Comparison of ENCODE assay signal across 20 cellular contexts in the genomic region with DNA sequence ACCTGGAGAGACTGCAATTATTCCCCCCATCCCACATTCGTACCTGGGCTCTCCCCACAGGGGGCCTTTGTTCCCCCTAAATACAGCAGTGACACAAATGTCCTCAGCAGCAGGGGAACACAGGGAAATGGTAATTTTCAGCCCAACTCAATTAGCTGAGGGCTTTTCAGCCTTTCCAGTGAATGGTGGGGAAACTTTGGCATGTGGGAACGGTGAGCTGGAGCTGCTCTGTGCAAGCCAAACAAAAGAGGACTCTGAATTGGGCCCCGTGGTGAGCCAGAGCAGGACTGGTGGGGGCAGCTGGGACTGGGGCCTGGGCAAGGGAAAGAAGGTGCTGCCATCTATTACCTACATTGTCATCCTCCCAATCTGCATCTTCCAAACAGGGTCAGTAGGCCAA. TPM values are rescaled to one million over a fixed set of nuclear protein-coding genes. Genes with fewer than 3 reads are reported as not detected.
DNase-seq lines count a peak whose midpoint lies in the region; ATAC-seq and TF ChIP-seq lines count a peak whose summit lies in the region.
"Had no signal": no experiment of that assay in that cellular context is flagged by ENCODE, and none has a peak within 500 bp of the region (broad histone marks: within the 10 kb centered on the region; RNA-seq: fewer than 3 reads in every experiment).

No MANE protein-coding gene starts in this region.

- H3K4me1 ChIP-seq in iPS-18a (ENCODE audit: control insufficient read depth, low read depth, low read length) (peaks cover 34% of the 10 kb centered on the region), sigmoid colon (peaks cover 0 to 4% (median 0%) of the 10 kb centered on the region in 4 donors)

- TF ChIP-seq EP300 in sigmoid colon (IDR thresholded peaks at IDR 0.05) = no peak

- CTCF ChIA-PET in WTC11 (lab: Charles Lee) = interaction anchor here (0.5 to 3.8 kb wide), 10 partner anchors 16 to 173 kb away, joined by 3 to 19 read pairs (median 4); no protein-coding TSS in a partner anchor

- TF ChIP-seq POLR2A in sigmoid colon (IDR thresholded peaks at IDR 0.05) = no peak

- H3K4me1 Mint-ChIP-seq in WTC11 = peaks cover 40% of the 10 kb centered on the region
- H3K4me1 Mint-ChIP-seq in T-helper 2 cell treated with Interferon-gamma antibody and Interleukin-4, amounts not matched to agents 5 μg/mL and 100 μg/mL, for 36 hours (ENCODE audit: low read depth) = no peaks in the 10 kb centered on the region
- H3K4me1 Mint-ChIP-seq: activated naive CD4-positive, alpha-beta T cell treated with anti-CD3 and anti-CD28 coated beads, Interleukin-2, amount 10 ng/mL, durations not matched to agents 7 days and 5 days had no signal

- DNase-seq in NCI-H2081 (lab: John Stamatoyannopoulos, UW) (peak; percentile 61 to 84), NCI-H2081 treated with DMSO at 0.1 percent for 48 hours (lab: John Stamatoyannopoulos, UW) (no peak), WTC11 (ENCODE audit: low spot score) (peak; percentile 59), sigmoid colon (peak; percentile 10), activated gamma-delta T cell treated with Interleukin-2 at 50 U/mL for 16 hours (no peak)
- DNase-seq in T-helper 2 cell treated with Interferon-gamma antibody and Interleukin-4, amounts not matched to agents 5 μg/mL and 100 μg/mL, for 36 hours (ENCODE audit: low spot score) = no peak
- DNase-seq: activated naive CD4-positive, alpha-beta T cell treated with anti-CD3 and anti-CD28 coated beads, Interleukin-2, amount 10 ng/mL, durations not matched to agents 7 days and 5 days; activated T-cell treated with anti-CD3 and anti-CD28 coated beads, Interleukin-2, amount 50 U/mL, for 48 hours; cortex of kidney; DMS79 treated with DMSO at 0.1 percent for 48 hours; NCI-H1092 treated with DMSO at 0.1 percent for 48 hours; NCI-H2171; stimulated activated naive CD8-positive, alpha-beta T cell treated with anti-CD3 and anti-CD28 coated beads, Interleukin-15, Interleukin-2, amounts not matched to agents 100 U/mL and 50 U/mL, for 24 hours had no signal

- 81 to 87% methylated on average over 3 of the region's 3 CpGs for WGBS in sigmoid colon, 2 donors

- no peaks in the 10 kb centered on the region for H3K9me3 Mint-ChIP-seq in WTC11
- H3K9me3 Mint-ChIP-seq in T-helper 2 cell treated with Interferon-gamma antibody and Interleukin-4, amounts not matched to agents 5 μg/mL and 100 μg/mL, for 36 hours = no peaks in the 10 kb centered on the region
- H3K9me3 Mint-ChIP-seq: activated naive CD4-positive, alpha-beta T cell treated with anti-CD3 and anti-CD28 coated beads, Interleukin-2, amount 10 ng/mL, durations not matched to agents 7 days and 5 days had no signal

- H3K27ac Mint-ChIP-seq in WTC11 = peak overlapping the region; percentile 93
- no peak overlapping the region for H3K27ac Mint-ChIP-seq in T-helper 2 cell treated with Interferon-gamma antibody and Interleukin-4, amounts not matched to agents 5 μg/mL and 100 μg/mL, for 36 hours
- H3K27ac Mint-ChIP-seq: activated naive CD4-positive, alpha-beta T cell treated with anti-CD3 and anti-CD28 coated beads, Interleukin-2, amount 10 ng/mL, durations not matched to agents 7 days and 5 days had no signal

- ATAC-seq in WTC11 (peak; percentile 92), GM21619 (IDR thresholded peaks at IDR 0.05; ENCODE audit: unreplicated experiment) (no peak)
- ATAC-seq: HepG2; Right ventricle myocardium inferior; stimulated activated naive CD8-positive, alpha-beta T cell treated with anti-CD3 and anti-CD28 coated beads, Interleukin-15, Interleukin-2, amounts not matched to agents 100 U/mL and 50 U/mL, for 24 hours had no signal

- H3K36me3 ChIP-seq in iPS-18a (ENCODE audit: control insufficient read depth, low read depth, low read length) = peaks cover 4% of the 10 kb centered on the region
- peaks cover 0 to 32% (median 5%) of the 10 kb centered on the region in 4 donors for H3K36me3 ChIP-seq in sigmoid colon
- H3K36me3 ChIP-seq: cardiac muscle cell had no signal

- H3K4me3 ChIP-seq in iPS-18a (ENCODE audit: low read length) (peak overlapping the region; percentile 17), sigmoid colon (no peak overlapping the region)
- H3K4me3 ChIP-seq: cardiac muscle cell, smooth muscle cell had no signal

- H3K36me3 Mint-ChIP-seq in WTC11 = peaks cover 19% of the 10 kb centered on the region; the same call in 1 of the 2 replicates
- H3K36me3 Mint-ChIP-seq in T-helper 2 cell treated with Interferon-gamma antibody and Interleukin-4, amounts not matched to agents 5 μg/mL and 100 μg/mL, for 36 hours (ENCODE audit: low read depth) = peaks cover 20% of the 10 kb centered on the region

- H3K9me3 ChIP-seq in iPS-18a (ENCODE audit: control insufficient read depth, low read depth, low read length) = no peaks in the 10 kb centered on the region
- no peaks in the 10 kb centered on the region for H3K9me3 ChIP-seq in sigmoid colon

- no peak for TF ChIP-seq CTCF in WTC11 (IDR thresholded peaks at IDR 0.05)
- no peak for TF ChIP-seq CTCF in sigmoid colon (IDR thresholded peaks at IDR 0.05)

- H3K9ac ChIP-seq in iPS-18a (ENCODE audit: low read length) = peak overlapping the region; percentile 11

- H3K27me3 ChIP-seq in iPS-18a (ENCODE audit: control insufficient read depth, insufficient read depth, low read length) (no peaks in the 10 kb centered on the region), sigmoid colon (no peaks in the 10 kb centered on the region)
- H3K27me3 ChIP-seq: cardiac muscle cell had no signal

- H3K27me3 Mint-ChIP-seq in WTC11 (ENCODE audit: low read depth) = no peaks in the 10 kb centered on the region
- H3K27me3 Mint-ChIP-seq in T-helper 2 cell treated with Interferon-gamma antibody and Interleukin-4, amounts not matched to agents 5 μg/mL and 100 μg/mL, for 36 hours (ENCODE audit: low read depth) = no peaks in the 10 kb centered on the region
- H3K27me3 Mint-ChIP-seq: activated naive CD4-positive, alpha-beta T cell treated with anti-CD3 and anti-CD28 coated beads, Interleukin-2, amount 10 ng/mL, durations not matched to agents 7 days and 5 days had no signal

- POLR2A ChIA-PET in WTC11 (lab: Charles Lee) = interaction anchor here (0.5 to 0.8 kb wide), 2 partner anchors 8 to 26 kb away, joined by 3 read pairs; no protein-coding TSS in a partner anchor

- intact Hi-C loops in sigmoid colon (cut with DNase I) = no loop called here

- H3K4me3 Mint-ChIP-seq in WTC11 = peak overlapping the region; percentile 11; the same call in 1 of the 2 replicates
- H3K4me3 Mint-ChIP-seq in T-helper 2 cell treated with Interferon-gamma antibody and Interleukin-4, amounts not matched to agents 5 μg/mL and 100 μg/mL, for 36 hours = no peak overlapping the region
- H3K4me3 Mint-ChIP-seq: activated naive CD4-positive, alpha-beta T cell treated with anti-CD3 and anti-CD28 coated beads, Interleukin-2, amount 10 ng/mL, durations not matched to agents 7 days and 5 days had no signal

- peak overlapping the region; percentile 32 for H3K27ac ChIP-seq in iPS-18a (ENCODE audit: low read length)
- no peak overlapping the region for H3K27ac ChIP-seq in sigmoid colon
- H3K27ac ChIP-seq: 22Rv1, cardiac muscle cell had no signal

TF ChIP-seq in WTC11, 78 proteins besides CTCF, POLR2A, EP300 and RAD21 (continues in another document):
- TF ChIP-seq ZNF232 (CRISPR knock-in tag; IDR thresholded peaks at IDR 0.05) (peak; percentile 67; the same call in 1 of the 2 replicates), FOXP4 (CRISPR knock-in tag; IDR thresholded peaks at IDR 0.05) (peak; percentile 76; the same call in 1 of the 2 replicates), ZNF423 (CRISPR knock-in tag; IDR thresholded peaks at IDR 0.05) (peak; percentile 87), ETV6 (CRISPR knock-in tag; IDR thresholded peaks at IDR 0.05) (peak; percentile 83; the same call in 1 of the 2 replicates), ZNF138 (CRISPR knock-in tag; conservative IDR thresholded peaks at IDR 0.05) (no peak), NR1H2 (CRISPR knock-in tag; IDR thresholded peaks at IDR 0.05) (no peak), TEAD4 (CRISPR knock-in tag; IDR thresholded peaks at IDR 0.05) (no peak), ZNF219 (CRISPR knock-in tag; IDR thresholded peaks at IDR 0.05; ENCODE audit: borderline replicate concordance) (no peak)
- TF ChIP-seq, protein P1, sequence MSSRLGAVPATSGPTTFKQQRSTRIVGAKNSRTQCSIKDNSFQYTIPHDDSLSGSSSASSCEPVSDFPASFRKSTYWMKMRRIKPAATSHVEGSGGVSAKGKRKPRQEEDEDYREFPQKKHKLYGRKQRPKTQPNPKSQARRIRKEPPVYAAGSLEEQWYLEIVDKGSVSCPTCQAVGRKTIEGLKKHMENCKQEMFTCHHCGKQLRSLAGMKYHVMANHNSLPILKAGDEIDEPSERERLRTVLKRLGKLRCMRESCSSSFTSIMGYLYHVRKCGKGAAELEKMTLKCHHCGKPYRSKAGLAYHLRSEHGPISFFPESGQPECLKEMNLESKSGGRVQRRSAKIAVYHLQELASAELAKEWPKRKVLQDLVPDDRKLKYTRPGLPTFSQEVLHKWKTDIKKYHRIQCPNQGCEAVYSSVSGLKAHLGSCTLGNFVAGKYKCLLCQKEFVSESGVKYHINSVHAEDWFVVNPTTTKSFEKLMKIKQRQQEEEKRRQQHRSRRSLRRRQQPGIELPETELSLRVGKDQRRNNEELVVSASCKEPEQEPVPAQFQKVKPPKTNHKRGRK (CRISPR knock-in tag; IDR thresholded peaks at IDR 0.05; ENCODE audit: borderline replicate concordance) = no peak

RNA-seq across cellular contexts. Expression of gene FBXW4, which starts 51.0 kb away (rescaled TPM):
- 45.3 to 47.9 TPM (median 46.3 TPM) in 3 replicates for total RNA-seq in WTC11 (2021)
- total RNA-seq in sigmoid colon = 100 to 1,000 TPM in 3 of 4 donors, 10 to 100 TPM in 1; 89.7 to 122 (median 111) TPM
- polyA plus RNA-seq in sigmoid colon = 10 to 100 TPM; 28.4 to 42.0 (median 33.5) TPM

RNA-seq across cellular contexts. Expression of gene DPCD, which starts 55.9 kb away (rescaled TPM):
- total RNA-seq in WTC11 (2021) (21.8 to 23.8 TPM (median 22.0 TPM) in 3 replicates), sigmoid colon (10 to 100 TPM; 18.5 to 80.2 (median 40.0) TPM)
- polyA plus RNA-seq in sigmoid colon = 10 to 100 TPM; 13.2 to 25.7 (median 24.9) TPM

RNA-seq across cellular contexts. Expression of gene POLL, which starts 55.9 kb away (rescaled TPM):
- total RNA-seq in WTC11 (2021) = 40.7 to 46.2 TPM (median 41.3 TPM) in 3 replicates
- 10 to 100 TPM; 25.3 to 39.6 (median 33.2) TPM for total RNA-seq in sigmoid colon
- polyA plus RNA-seq in sigmoid colon = 10 to 100 TPM in 2 of 3 donors, 1 to 10 TPM in 1; 9.0 to 29.4 (median 19.2) TPM

Comparison
In these comparisons a context has a peak if more than half of its experiments do, and no peak if none do; other contexts are left out.
1. DNase-seq: peak in NCI-H2081 (2 of 2), WTC11 (single experiment) and sigmoid colon (single experiment); none in NCI-H2081 treated with DMSO at 0.1 percent for 48 hours (single experiment), T-helper 2 cell treated with Interferon-gamma antibody and Interleukin-4, amounts not matched to agents 5 μg/mL and 100 μg/mL, for 36 hours (single experiment) and activated gamma-delta T cell treated with Interleukin-2 at 50 U/mL for 16 hours (single experiment).